In the genomic region with DNA sequence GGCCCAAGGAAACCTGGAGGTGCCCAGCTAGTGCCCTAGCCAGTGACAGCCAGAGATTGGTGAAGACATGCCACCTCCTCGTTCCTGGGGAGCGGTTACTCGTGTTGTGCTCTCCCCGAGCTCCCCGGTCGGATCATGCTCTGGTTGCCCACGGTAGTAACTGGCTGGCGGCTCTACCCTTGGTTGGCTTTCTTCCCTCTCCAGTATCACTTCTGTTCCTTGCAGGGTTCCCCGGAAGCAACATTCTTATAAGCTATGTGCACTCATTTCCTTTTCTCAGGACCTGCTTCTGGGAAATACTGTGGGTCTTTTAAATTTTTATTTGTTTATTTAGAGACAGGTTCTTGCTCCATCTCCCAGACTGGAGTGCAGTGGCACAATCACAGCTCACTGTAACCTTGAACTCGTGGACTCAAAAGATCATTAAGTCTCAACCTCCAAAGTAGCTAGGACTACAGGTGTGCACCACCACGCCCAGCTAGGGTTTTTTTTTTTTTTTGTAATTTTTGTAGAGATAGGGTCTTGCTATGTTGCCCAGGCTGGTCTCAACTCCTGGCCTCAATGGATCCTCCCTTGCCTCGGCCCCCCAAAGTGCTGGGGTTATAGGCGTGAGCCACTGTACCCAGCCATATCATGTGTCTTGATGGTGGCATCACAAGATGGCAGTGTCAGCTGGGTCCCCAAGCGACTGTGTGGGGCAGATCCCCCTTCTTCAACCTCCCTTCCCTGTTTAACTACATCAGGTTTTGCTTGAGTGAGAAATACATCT, we compare ENCODE assay signal across 21 cellular contexts. TPM values are rescaled to one million over a fixed set of nuclear protein-coding genes. Genes with fewer than 3 reads are reported as not detected.
DNase-seq lines count a peak whose midpoint lies in the region; ATAC-seq and TF ChIP-seq lines count a peak whose summit lies in the region.
"Had no signal": no experiment of that assay in that cellular context is flagged by ENCODE, and none has a peak within 500 bp of the region (broad histone marks: within the 10 kb centered on the region; RNA-seq: fewer than 3 reads in every experiment).

No MANE protein-coding gene starts in this region.

- ATAC-seq in WTC11 (no peak), natural killer cell (no peak), GM21529 (IDR thresholded peaks at IDR 0.05; ENCODE audit: unreplicated experiment) (no peak)
- peak; percentile 32 for ATAC-seq in naive thymus-derived CD4-positive, alpha-beta T cell
- ATAC-seq: A549, GM23338, HCT116 had no signal

- H3K27ac Mint-ChIP-seq in IgD-negative memory B cell (peak overlapping the region in 2 of 3 donors; percentile 60 to 73), WTC11 (no peak overlapping the region), natural killer cell (no peak overlapping the region), glutamatergic neuron (ENCODE audit: unreplicated experiment) (no peak overlapping the region)
- no peak overlapping the region for H3K27ac Mint-ChIP-seq in naive thymus-derived CD4-positive, alpha-beta T cell
- H3K27ac Mint-ChIP-seq: CD4-positive, alpha-beta T cell; GM23338 had no signal

- intact Hi-C loops in naive thymus-derived CD4-positive, alpha-beta T cell (cut with micrococcal nuclease): no loop called here
- intact Hi-C loops in natural killer cell (cut with micrococcal nuclease): no loop called here

- peak overlapping the region; percentile 21; the same call in 1 of the 2 replicates for H3K27ac ChIP-seq in C4-2B
- H3K27ac ChIP-seq in naive thymus-derived CD4-positive, alpha-beta T cell (ENCODE audit: low read depth, low read length): no peak overlapping the region
- H3K27ac ChIP-seq: A549 had no signal

- no peaks in the 10 kb centered on the region for H3K27me3 ChIP-seq in naive thymus-derived CD4-positive, alpha-beta T cell (ENCODE audit: control insufficient read depth in 2 of 2, insufficient read depth in 2 of 2, low read length in 2 of 2)

- POLR2A ChIA-PET in WTC11 (lab: Charles Lee): interaction anchor here (0.5 kb wide), 1 partner anchor 93 kb away, joined by 8 read pairs; no protein-coding TSS in a partner anchor
- POLR2A ChIA-PET in naive thymus-derived CD4-positive, alpha-beta T cell (lab: Charles Lee): no interaction called here

- H3K4me1 Mint-ChIP-seq in IgD-negative memory B cell (peaks cover 37 to 45% (median 44%) of the 10 kb centered on the region in 3 donors), WTC11 (no peaks in the 10 kb centered on the region), natural killer cell (peaks cover 26 to 27% of the 10 kb centered on the region in 2 donors), glutamatergic neuron (ENCODE audit: low read depth, unreplicated experiment) (peaks cover 6% of the 10 kb centered on the region)
- peaks cover 4 to 40% (median 9%) of the 10 kb centered on the region in 7 donors for H3K4me1 Mint-ChIP-seq in naive thymus-derived CD4-positive, alpha-beta T cell

- H3K27me3 Mint-ChIP-seq in IgD-negative memory B cell (no peaks in the 10 kb centered on the region), WTC11 (ENCODE audit: low read depth) (no peaks in the 10 kb centered on the region; the same call in 1 of the 2 replicates), natural killer cell (ENCODE audit: low read depth in 2 of 2) (no peaks in the 10 kb centered on the region), glutamatergic neuron (ENCODE audit: unreplicated experiment) (peaks cover 2% of the 10 kb centered on the region)
- H3K27me3 Mint-ChIP-seq in naive thymus-derived CD4-positive, alpha-beta T cell: peaks cover 0 to 13% (median 0%) of the 10 kb centered on the region in 5 donors
- H3K27me3 Mint-ChIP-seq: CD4-positive, alpha-beta T cell had no signal

- DNase-seq in WTC11 (ENCODE audit: low spot score): no peak
- no peak for DNase-seq in naive thymus-derived CD4-positive, alpha-beta T cell
- no peak for DNase-seq in natural killer cell
- no peak for DNase-seq in glutamatergic neuron
- DNase-seq in iPS-NIHi7 (ENCODE audit: extremely low spot score): no peak
- DNase-seq: CD4-positive, alpha-beta T cell; Karpas-422; MM.1S; NCI-H1417; NCI-H2029; NCI-H2171; NCI-H748 treated with DMSO at 0.1 percent for 48 hours; SHP77 treated with DMSO at 0.1 percent for 48 hours had no signal

- no peaks in the 10 kb centered on the region for H3K36me3 ChIP-seq in naive thymus-derived CD4-positive, alpha-beta T cell (ENCODE audit: control insufficient read depth in 2 of 3, insufficient read depth in 3 of 3, low read length in 3 of 3)

- H3K4me3 ChIP-seq in naive thymus-derived CD4-positive, alpha-beta T cell (ENCODE audit: low read length): no peak overlapping the region
- H3K4me3 ChIP-seq: A549, GM23338 had no signal

- no peaks in the 10 kb centered on the region for H3K9me3 ChIP-seq in naive thymus-derived CD4-positive, alpha-beta T cell (ENCODE audit: control insufficient read depth in 2 of 3, low read length in 3 of 3)
- H3K9me3 ChIP-seq: A549 had no signal

- peak overlapping the region in 1 of 4 donors; percentile 45 for H3K4me3 Mint-ChIP-seq in IgD-negative memory B cell
- H3K4me3 Mint-ChIP-seq in WTC11: no peak overlapping the region
- no peak overlapping the region for H3K4me3 Mint-ChIP-seq in naive thymus-derived CD4-positive, alpha-beta T cell
- H3K4me3 Mint-ChIP-seq in natural killer cell: no peak overlapping the region
- H3K4me3 Mint-ChIP-seq in glutamatergic neuron (ENCODE audit: unreplicated experiment): no peak overlapping the region
- H3K4me3 Mint-ChIP-seq: CD4-positive, alpha-beta T cell; GM23338 had no signal

- no peaks in the 10 kb centered on the region for H3K36me3 Mint-ChIP-seq in IgD-negative memory B cell
- no peaks in the 10 kb centered on the region for H3K36me3 Mint-ChIP-seq in WTC11
- peaks cover 0 to 10% (median 0%) of the 10 kb centered on the region in 5 donors for H3K36me3 Mint-ChIP-seq in naive thymus-derived CD4-positive, alpha-beta T cell
- H3K36me3 Mint-ChIP-seq in natural killer cell: no peaks in the 10 kb centered on the region
- H3K36me3 Mint-ChIP-seq in glutamatergic neuron (ENCODE audit: unreplicated experiment): no peaks in the 10 kb centered on the region

- H3K4me1 ChIP-seq in naive thymus-derived CD4-positive, alpha-beta T cell (ENCODE audit: control insufficient read depth in 2 of 2, insufficient read depth in 2 of 2, low read length in 2 of 2): peaks cover 2 to 5% of the 10 kb centered on the region in 2 donors
- H3K4me1 ChIP-seq: A549 had no signal

- CTCF ChIA-PET in WTC11 (lab: Charles Lee): interaction anchor here (0.8 to 1.8 kb wide), 3 partner anchors 10 to 20 kb away, joined by 3 to 7 read pairs (median 5); no protein-coding TSS in a partner anchor
- CTCF ChIA-PET in naive thymus-derived CD4-positive, alpha-beta T cell (lab: Charles Lee): interaction anchor here (1.0 to 1.1 kb wide), 2 partner anchors 49 to 50 kb away, joined by 3 to 4 read pairs; no protein-coding TSS in a partner anchor

- H3K9me3 Mint-ChIP-seq in IgD-negative memory B cell (no peaks in the 10 kb centered on the region), WTC11 (no peaks in the 10 kb centered on the region), natural killer cell (no peaks in the 10 kb centered on the region), glutamatergic neuron (ENCODE audit: unreplicated experiment) (peaks cover 1% of the 10 kb centered on the region)
- no peaks in the 10 kb centered on the region for H3K9me3 Mint-ChIP-seq in naive thymus-derived CD4-positive, alpha-beta T cell
- H3K9me3 Mint-ChIP-seq: CD4-positive, alpha-beta T cell; GM23338 had no signal

- TF ChIP-seq CTCF in C4-2B (conservative IDR thresholded peaks at IDR 0.05) (no peak), WTC11 (IDR thresholded peaks at IDR 0.05) (no peak), natural killer cell (IDR thresholded peaks at IDR 0.05) (no peak), glutamatergic neuron (IDR thresholded peaks at IDR 0.05; ENCODE audit: partially characterized antibody, unreplicated experiment) (no peak)

TF ChIP-seq in WTC11, 78 proteins besides CTCF, POLR2A, EP300 and RAD21 (continues in another document):
- TF ChIP-seq ZNF396 (CRISPR knock-in tag; IDR thresholded peaks at IDR 0.05; ENCODE audit: borderline replicate concordance) (no peak), NFYB (CRISPR knock-in tag; conservative IDR thresholded peaks at IDR 0.05; ENCODE audit: low read depth) (no peak), ZNF121 (CRISPR knock-in tag; IDR thresholded peaks at IDR 0.05) (peak; percentile 63; the same call in 1 of the 2 replicates), HMGA2 (CRISPR knock-in tag; IDR thresholded peaks at IDR 0.05) (no peak)
- TF ChIP-seq, protein P1, sequence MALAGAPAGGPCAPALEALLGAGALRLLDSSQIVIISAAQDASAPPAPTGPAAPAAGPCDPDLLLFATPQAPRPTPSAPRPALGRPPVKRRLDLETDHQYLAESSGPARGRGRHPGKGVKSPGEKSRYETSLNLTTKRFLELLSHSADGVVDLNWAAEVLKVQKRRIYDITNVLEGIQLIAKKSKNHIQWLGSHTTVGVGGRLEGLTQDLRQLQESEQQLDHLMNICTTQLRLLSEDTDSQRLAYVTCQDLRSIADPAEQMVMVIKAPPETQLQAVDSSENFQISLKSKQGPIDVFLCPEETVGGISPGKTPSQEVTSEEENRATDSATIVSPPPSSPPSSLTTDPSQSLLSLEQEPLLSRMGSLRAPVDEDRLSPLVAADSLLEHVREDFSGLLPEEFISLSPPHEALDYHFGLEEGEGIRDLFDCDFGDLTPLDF (CRISPR knock-in tag; IDR thresholded peaks at IDR 0.05): no peak

RNA-seq across cellular contexts. Expression of a gene that starts 6.9 kb away (rescaled TPM):
- 1.4 TPM for polyA plus RNA-seq in IgD-negative memory B cell
- total RNA-seq in WTC11 (2021) (0.30 to 0.55 TPM (median 0.39 TPM) in 3 replicates), natural killer cell (under 1 TPM in 2 of 3 donors, not detected in 1; 0.23 to 0.57 TPM), glutamatergic neuron (ENCODE audit: unreplicated experiment) (not detected)
- total RNA-seq in naive thymus-derived CD4-positive, alpha-beta T cell: not detected
- not detected for polyA plus RNA-seq in naive thymus-derived CD4-positive, alpha-beta T cell
- total RNA-seq: CD4-positive, alpha-beta T cell; GM23338; NCI-H460; RPMI7951 had no signal
- polyA plus RNA-seq: A549 had no signal

RNA-seq across cellular contexts. Expression of a gene that starts 13.4 kb away (rescaled TPM):
- 35.0 TPM for polyA plus RNA-seq in IgD-negative memory B cell
- total RNA-seq in WTC11 (2021) (1.8 to 2.4 TPM (median 1.9 TPM) in 3 replicates), natural killer cell (10 to 100 TPM; 26.6 to 55.2 (median 37.2) TPM), glutamatergic neuron (ENCODE audit: unreplicated experiment) (0.44 TPM)
- 10 to 100 TPM in 4 of 5 experiments, 1 to 10 TPM in 1; 3.4 to 67.2 (median 19.3) TPM for total RNA-seq in naive thymus-derived CD4-positive, alpha-beta T cell
- 1 to 10 TPM; 2.0 to 6.4 TPM for polyA plus RNA-seq in naive thymus-derived CD4-positive, alpha-beta T cell

RNA-seq across cellular contexts. Expression of a gene that starts 13.4 kb away (rescaled TPM):
- polyA plus RNA-seq in IgD-negative memory B cell: not detected
- 0.13 to 0.18 TPM (median 0.16 TPM) in 3 replicates for total RNA-seq in WTC11 (2021)
- not detected for total RNA-seq in naive thymus-derived CD4-positive, alpha-beta T cell
- polyA plus RNA-seq in naive thymus-derived CD4-positive, alpha-beta T cell: not detected
- total RNA-seq in natural killer cell: not detected
- not detected for total RNA-seq in glutamatergic neuron (ENCODE audit: unreplicated experiment)
- total RNA-seq: CD4-positive, alpha-beta T cell; NCI-H460 had no signal

RNA-seq across cellular contexts. Expression of a gene that starts 27.9 kb away (rescaled TPM):
- 0.35 TPM for polyA plus RNA-seq in IgD-negative memory B cell
- total RNA-seq in WTC11 (2021) (0.66 to 1.2 TPM (median 0.99 TPM) in 3 replicates), natural killer cell (1 to 10 TPM in 2 of 3 donors, under 1 TPM in 1; 0.95 to 8.5 (median 1.5) TPM), glutamatergic neuron (ENCODE audit: unreplicated experiment) (3.1 TPM)
- 1 to 10 TPM in 3 of 5 experiments, under 1 TPM in 2; 0.81 to 9.2 (median 1.1) TPM for total RNA-seq in naive thymus-derived CD4-positive, alpha-beta T cell
- 1 to 10 TPM in 1 of 2 donors, under 1 TPM in 1; 0.76 to 1.1 TPM for polyA plus RNA-seq in naive thymus-derived CD4-positive, alpha-beta T cell
- total RNA-seq: NCI-H460, RPMI7951 had no signal

Comparison
In these comparisons a context has a peak if more than half of its experiments do, and no peak if none do; other contexts are left out.
1. H3K27ac Mint-ChIP-seq: peak in IgD-negative memory B cell (2 of 3); none in WTC11 (single experiment), naive thymus-derived CD4-positive, alpha-beta T cell (0 of 9), natural killer cell (0 of 2) and glutamatergic neuron (single experiment).